ENCODE assay signal across 1 cellular context in the genomic region with DNA sequence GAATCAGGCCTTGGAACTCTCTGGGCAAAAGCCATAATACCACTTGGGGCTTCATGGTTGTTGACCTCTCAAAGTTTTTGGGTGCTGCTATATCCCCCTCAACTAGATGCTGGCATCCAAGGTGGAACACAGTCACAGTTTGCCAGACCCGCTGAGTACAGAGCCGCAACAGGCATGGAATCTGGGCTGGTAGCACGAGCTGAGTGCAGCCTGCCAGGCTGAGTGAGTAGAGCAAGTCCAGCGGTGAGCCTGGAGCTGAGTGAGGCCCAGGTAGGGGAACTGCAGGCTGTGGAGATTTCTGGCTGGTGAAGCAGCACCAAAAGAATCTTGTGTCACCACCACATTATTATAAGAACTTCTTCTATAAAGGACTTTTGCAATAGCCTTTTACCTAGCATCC.
TF ChIP-seq lines count a peak whose summit lies in the region.

No MANE protein-coding gene starts in this region.

TF ChIP-seq in H1, 55 proteins besides CTCF, POLR2A, EP300 and RAD21:
- no peak for TF ChIP-seq BRCA1 (IDR thresholded peaks at IDR 0.05; ENCODE audit: low read depth, low read length)
- no peak for TF ChIP-seq RNF2 (IDR thresholded peaks at IDR 0.05; ENCODE audit: borderline replicate concordance, low read depth, low read length, missing control alignments, poor library complexity, severe bottlenecking)
- no peak for TF ChIP-seq JUN (IDR thresholded peaks at IDR 0.05; ENCODE audit: low read depth, low read length)
- TF ChIP-seq ATF2 (IDR thresholded peaks at IDR 0.05; ENCODE audit: low read length) = no peak
